Comparison of ENCODE assay signal across 17 cellular contexts in the genomic region with DNA sequence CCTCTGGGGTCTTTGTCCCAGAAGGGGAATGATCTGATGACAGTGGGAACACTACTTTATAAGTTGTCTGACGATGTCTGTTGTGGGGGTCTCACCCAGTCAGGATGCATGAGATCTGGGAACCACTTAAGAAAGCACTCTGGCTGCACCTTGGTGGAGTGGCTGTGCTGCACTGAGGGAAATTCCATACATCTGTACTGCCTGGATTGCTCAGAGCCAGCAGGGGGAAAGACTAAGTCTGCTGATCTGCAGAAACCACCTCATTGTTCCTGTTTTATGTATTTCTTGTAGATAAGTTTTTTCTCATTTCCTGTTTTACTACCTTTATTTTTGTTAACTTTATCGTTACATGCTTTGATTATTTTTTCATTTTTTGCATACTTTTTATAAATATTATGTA.
"Had no signal": no experiment of that assay in that cellular context is flagged by ENCODE, and none has a peak within 500 bp of the region (broad histone marks: within the 10 kb centered on the region; RNA-seq: fewer than 3 reads in every experiment).

No MANE protein-coding gene starts in this region.

- ATAC-seq: activated T-cell treated with anti-CD3 and anti-CD28 coated beads, Interleukin-2, amount 50 U/mL, for 4 hours; left lung; right cardiac atrium; stimulated activated naive CD8-positive, alpha-beta T cell treated with anti-CD3 and anti-CD28 coated beads, Interleukin-15, Interleukin-2, amounts not matched to agents 100 U/mL and 50 U/mL, for 24 hours; T-cell; upper lobe of right lung had no signal

- DNase-seq: activated CD4-positive, alpha-beta T cell treated with anti-CD3 and anti-CD28 coated beads, Interleukin-2, amount 50 U/mL, for 48 hours; activated CD8-positive, alpha-beta memory T cell treated with anti-CD3 and anti-CD28 coated beads, Interleukin-2, amount 50 U/mL, for 48 hours; activated naive CD4-positive, alpha-beta T cell treated with Interleukin-2 at 50 U/mL for 16 hours; activated T-cell treated with anti-CD3 and anti-CD28 coated beads, Interleukin-2, amount 50 U/mL, for 4 hours; amygdala; cerebellar nuclear complex; effector CD4-positive, alpha-beta T cell; left lung; right cardiac atrium; stimulated activated CD4-positive, alpha-beta T cell treated with anti-CD3 and anti-CD28 coated beads, Interleukin-4, amount 100 ng/mL, for 24 hours; stimulated activated naive CD8-positive, alpha-beta T cell treated with anti-CD3 and anti-CD28 coated beads, Interleukin-15, Interleukin-2, amounts not matched to agents 100 U/mL and 50 U/mL, for 24 hours; T-cell; upper lobe of right lung had no signal

- H3K27ac Mint-ChIP-seq: dendritic cell treated with granulocyte-macrophage colony-stimulating factor and Interleukin-4, amounts not matched to agents 40 ng/mL and 50 ng/mL, for 4 days; mesothelial cell of epicardium; nephron; T-cell; T-helper 2 cell treated with Interferon-gamma antibody and Interleukin-4, amounts not matched to agents 5 μg/mL and 100 μg/mL, for 36 hours had no signal

- H3K4me3 Mint-ChIP-seq: activated T-cell treated with anti-CD3 and anti-CD28 coated beads, Interleukin-2, amount 50 U/mL, for 4 hours; dendritic cell treated with granulocyte-macrophage colony-stimulating factor and Interleukin-4, amounts not matched to agents 40 ng/mL and 50 ng/mL, for 4 days; mesothelial cell of epicardium; nephron; T-cell; T-helper 2 cell treated with Interferon-gamma antibody and Interleukin-4, amounts not matched to agents 5 μg/mL and 100 μg/mL, for 36 hours had no signal

- H3K27me3 Mint-ChIP-seq: dendritic cell treated with granulocyte-macrophage colony-stimulating factor and Interleukin-4, amounts not matched to agents 40 ng/mL and 50 ng/mL, for 4 days; T-cell had no signal

- H3K4me1 Mint-ChIP-seq: mesothelial cell of epicardium, nephron had no signal
